Comparison of ENCODE assay signal across 12 cellular contexts in genomic region chr1:56788588-56788987, GRCh38. TPM values are rescaled to one million over a fixed set of nuclear protein-coding genes. Genes with fewer than 3 reads are reported as not detected.
DNase-seq lines count a peak whose midpoint lies in the region; ATAC-seq and TF ChIP-seq lines count a peak whose summit lies in the region.
"Had no signal": no experiment of that assay in that cellular context is flagged by ENCODE, and none has a peak within 500 bp of the region (broad histone marks: within the 10 kb centered on the region; RNA-seq: fewer than 3 reads in every experiment).

No MANE protein-coding gene starts in this region.

- peak overlapping the region in 1 of 2 donors; percentile 4 for H3K4me3 ChIP-seq in mucosa of rectum (ENCODE audit: low read length in 2 of 2)
- H3K4me3 ChIP-seq in Caco-2 (ENCODE audit: low read depth, low read length) = no peak overlapping the region

- no peaks in the 10 kb centered on the region for H3K27me3 ChIP-seq in mucosa of rectum (ENCODE audit: control insufficient read depth in 2 of 2, insufficient read depth in 2 of 2, low read length in 2 of 2)
- no peaks in the 10 kb centered on the region for H3K27me3 ChIP-seq in Caco-2 (replicated peaks; ENCODE audit: control insufficient read depth, insufficient read depth, low read length)

- peak overlapping the region; percentile 46 to 70 for H3K27ac ChIP-seq in mucosa of rectum (ENCODE audit: low read depth in 2 of 2, low read length in 2 of 2)

- H3K36me3 ChIP-seq in mucosa of rectum (ENCODE audit: control insufficient read depth in 2 of 2, insufficient read depth in 2 of 2, low read length in 2 of 2) (no peaks in the 10 kb centered on the region), Caco-2 (ENCODE audit: control insufficient read depth, insufficient read depth, low read length) (no peaks in the 10 kb centered on the region)

- POLR2A ChIA-PET in Caco-2 (lab: Charles Lee) = no interaction called here

- ATAC-seq in GM19324 (IDR thresholded peaks at IDR 0.05; ENCODE audit: low FRiP score, unreplicated experiment) (no peak), GM21717 (IDR thresholded peaks at IDR 0.05; ENCODE audit: unreplicated experiment) (no peak)
- ATAC-seq: activated CD8-positive, alpha-beta T cell treated with anti-CD3 and anti-CD28 coated beads, Interleukin-2, amount 10 ng/mL, durations not matched to agents 7 days and 5 days; HCT116 had no signal

- no peaks in the 10 kb centered on the region for H3K36me3 Mint-ChIP-seq in Caco-2 (ENCODE audit: insufficient read depth, unreplicated experiment)

- CTCF ChIA-PET in Caco-2 (lab: Charles Lee) = interaction anchor here (0.7 to 1.2 kb wide), 2 partner anchors 9 to 15 kb away, joined by 3 to 5 read pairs; no protein-coding TSS in a partner anchor

- no TSS peak for BruUV-seq in Caco-2 (replicated peaks; lab: Mats Ljungman, UMichigan)

- intact Hi-C loops in Caco-2 (cut with micrococcal nuclease; ENCODE audit: unreplicated experiment) = no loop called here

- H3K27me3 Mint-ChIP-seq in Caco-2 (ENCODE audit: insufficient read depth, unreplicated experiment) = no peaks in the 10 kb centered on the region

- DNase-seq in DMS79 (lab: John Stamatoyannopoulos, UW) (peak; percentile 82), NCI-H345 treated with DMSO at 0.1 percent for 48 hours (lab: John Stamatoyannopoulos, UW; ENCODE audit: unreplicated experiment) (peak; percentile 84), dermis blood vessel endothelial cell (peak; percentile 40), midbrain (lab: John Stamatoyannopoulos, UW) (no peak), Caco-2 (no peak)
- DNase-seq: activated CD8-positive, alpha-beta T cell treated with anti-CD3 and anti-CD28 coated beads, Interleukin-2, amount 10 ng/mL, durations not matched to agents 7 days and 5 days; nucleus accumbens had no signal

- H3K4me1 ChIP-seq in mucosa of rectum (ENCODE audit: control insufficient read depth in 2 of 2, insufficient read depth in 2 of 2, low read length in 2 of 2) = peaks cover 13 to 14% of the 10 kb centered on the region in 2 donors
- no peaks in the 10 kb centered on the region for H3K4me1 ChIP-seq in Caco-2

- peaks cover 7% of the 10 kb centered on the region for H3K4me1 Mint-ChIP-seq in Caco-2 (ENCODE audit: low read depth, unreplicated experiment)
- H3K4me1 Mint-ChIP-seq: central memory CD8-positive, alpha-beta T cell had no signal

- H3K4me3 Mint-ChIP-seq in Caco-2 (ENCODE audit: unreplicated experiment) = no peak overlapping the region
- H3K4me3 Mint-ChIP-seq: activated CD8-positive, alpha-beta T cell treated with anti-CD3 and anti-CD28 coated beads, Interleukin-2, amount 10 ng/mL, durations not matched to agents 7 days and 5 days; central memory CD8-positive, alpha-beta T cell had no signal

- H3K9me3 ChIP-seq in mucosa of rectum (ENCODE audit: control insufficient read depth in 2 of 2, low read length in 2 of 2) (no peaks in the 10 kb centered on the region), Caco-2 (no peaks in the 10 kb centered on the region)

- H3K9ac ChIP-seq in mucosa of rectum (ENCODE audit: low read depth in 1 of 2, low read length in 2 of 2) = no peak overlapping the region

- no peak for TF ChIP-seq CTCF in Caco-2 (IDR thresholded peaks at IDR 0.05; ENCODE audit: insufficient read depth in 1 of 2, low read depth in 1 of 2, low read length in 1 of 2, severe bottlenecking in 1 of 2, unreplicated experiment in 1 of 2)

- no peak overlapping the region for H3K27ac Mint-ChIP-seq in Caco-2 (ENCODE audit: unreplicated experiment)
- H3K27ac Mint-ChIP-seq: activated CD8-positive, alpha-beta T cell treated with anti-CD3 and anti-CD28 coated beads, Interleukin-2, amount 10 ng/mL, durations not matched to agents 7 days and 5 days had no signal

- H3K9me3 Mint-ChIP-seq in Caco-2 (ENCODE audit: unreplicated experiment) = no peaks in the 10 kb centered on the region
- H3K9me3 Mint-ChIP-seq: central memory CD8-positive, alpha-beta T cell had no signal

RNA-seq across cellular contexts. Expression of gene FYB2, which starts 30.6 kb away (rescaled TPM):
- total RNA-seq in dermis blood vessel endothelial cell (not detected in 2 replicates), Caco-2 (2022) (2.7 and 2.9 TPM in 2 replicates)
- total RNA-seq: activated CD8-positive, alpha-beta T cell treated with anti-CD3 and anti-CD28 coated beads, Interleukin-2, amount 10 ng/mL, durations not matched to agents 7 days and 5 days had no signal

Comparison
In these comparisons a context has a peak if more than half of its experiments do, and no peak if none do; other contexts are left out.
1. DNase-seq: peak in DMS79 (single experiment), NCI-H345 treated with DMSO at 0.1 percent for 48 hours (single experiment) and dermis blood vessel endothelial cell (single experiment); none in midbrain (single experiment) and Caco-2 (0 of 2).